18 cellular contexts compared by ENCODE assay signal in genomic region chr2:145421841-145422240, GRCh38.
DNase-seq lines count a peak whose midpoint lies in the region; ATAC-seq and TF ChIP-seq lines count a peak whose summit lies in the region.
"Had no signal": no experiment of that assay in that cellular context is flagged by ENCODE, and none has a peak within 500 bp of the region (broad histone marks: within the 10 kb centered on the region; RNA-seq: fewer than 3 reads in every experiment).

No MANE protein-coding gene starts in this region.

- no peak overlapping the region for H3K4me3 Mint-ChIP-seq in HFFc6
- H3K4me3 Mint-ChIP-seq: CD4-positive, alpha-beta memory T cell; H9 had no signal

- no peak overlapping the region for H3K4me3 ChIP-seq in astrocyte of the spinal cord (ENCODE audit: low read depth, low read length)
- H3K4me3 ChIP-seq: MG63, Peyer's patch had no signal

- peaks cover 15% of the 10 kb centered on the region for H3K4me1 Mint-ChIP-seq in HFFc6 (ENCODE audit: low read depth)
- H3K4me1 Mint-ChIP-seq: CD4-positive, alpha-beta memory T cell had no signal

- H3K27ac Mint-ChIP-seq in HFFc6 = no peak overlapping the region
- H3K27ac Mint-ChIP-seq: CD4-positive, alpha-beta memory T cell; H9 had no signal

- in situ Hi-C loops in astrocyte of the spinal cord (cut with HindIII; ENCODE audit: low sequenced_read_pairs) = no loop called here

- no peak for ATAC-seq in HG03135 (IDR thresholded peaks at IDR 0.05; ENCODE audit: unreplicated experiment)

- TF ChIP-seq CTCF in HFFc6 (IDR thresholded peaks at IDR 0.05) = no peak
- TF ChIP-seq CTCF in astrocyte of the spinal cord (IDR thresholded peaks at IDR 0.05; ENCODE audit: low read depth, low read length) = no peak

- DNase-seq in D341Med (ENCODE audit: low spot score) (peak; percentile 9), HFFc6 (peak; percentile 52), astrocyte of the spinal cord (ENCODE audit: low read depth, low spot score) (peak; percentile 44), kidney tubule cell (ENCODE audit: low spot score) (peak; percentile 14), GDM1 (lab: John Stamatoyannopoulos, UW) (no peak), mucosa of gallbladder (ENCODE audit: low spot score) (no peak)
- DNase-seq in activated CD4-positive, alpha-beta T cell treated with anti-CD3 and anti-CD28 coated beads for 1 hour = no peak
- DNase-seq: CD4-positive, alpha-beta memory T cell; DMS79; H9; KG1; MG63; NCI-H1092; NCI-H146; NCI-H226; Peyer's patch; SHP77 had no signal

- H3K9me3 Mint-ChIP-seq in HFFc6 = peaks cover 22% of the 10 kb centered on the region

- H3K27me3 Mint-ChIP-seq in HFFc6 (ENCODE audit: insufficient read depth) = no peaks in the 10 kb centered on the region
- H3K27me3 Mint-ChIP-seq: CD4-positive, alpha-beta memory T cell had no signal

- H3K36me3 Mint-ChIP-seq in HFFc6 (ENCODE audit: low read depth) = peaks cover 26% of the 10 kb centered on the region

Comparison
In these comparisons a context has a peak if more than half of its experiments do, and no peak if none do; other contexts are left out.
1. DNase-seq: peak in D341Med (single experiment), HFFc6 (single experiment), astrocyte of the spinal cord (single experiment) and kidney tubule cell (single experiment); none in activated CD4-positive, alpha-beta T cell treated with anti-CD3 and anti-CD28 coated beads for 1 hour (single experiment), GDM1 (single experiment) and mucosa of gallbladder (single experiment).